ENCODE assay signal across 8 cellular contexts in genomic region chr9:133792721-133793470, GRCh38. TPM values are rescaled to one million over a fixed set of nuclear protein-coding genes. Genes with fewer than 3 reads are reported as not detected.
DNase-seq lines count a peak whose midpoint lies in the region; ATAC-seq and TF ChIP-seq lines count a peak whose summit lies in the region.

No MANE protein-coding gene starts in this region.

- peaks cover 4% of the 10 kb centered on the region for H3K27me3 Mint-ChIP-seq in T-helper 17 cell

- no peak overlapping the region for H3K27ac Mint-ChIP-seq in T-helper 17 cell

- 36% methylated on average over 22 of the region's 22 CpGs for WGBS in hepatocyte (ENCODE audit: low lambda C conversion rate, missing lambda C conversion rate)

- H3K4me3 Mint-ChIP-seq in T-helper 17 cell: no peak overlapping the region

- no peaks in the 10 kb centered on the region for H3K27me3 ChIP-seq in hepatocyte
- no peaks in the 10 kb centered on the region for H3K27me3 ChIP-seq in gastrocnemius medialis

- no peak overlapping the region for H2AFZ ChIP-seq in hepatocyte

- H3K36me3 ChIP-seq in hepatocyte (replicated peaks; ENCODE audit: insufficient read depth, low read depth): no peaks in the 10 kb centered on the region
- H3K36me3 ChIP-seq in gastrocnemius medialis: no peaks in the 10 kb centered on the region

- ATAC-seq in HG03520 (IDR thresholded peaks at IDR 0.05; ENCODE audit: unreplicated experiment) (peak; percentile 52), T-helper 17 cell (peak; percentile 79), gastrocnemius medialis (peak; percentile 79 to 85)

- no peaks in the 10 kb centered on the region for H3K9me3 ChIP-seq in T-helper 17 cell (ENCODE audit: control insufficient read depth, low read length, poor library complexity, severe bottlenecking)
- no peaks in the 10 kb centered on the region for H3K9me3 ChIP-seq in hepatocyte (ENCODE audit: low read depth)
- no peaks in the 10 kb centered on the region for H3K9me3 ChIP-seq in gastrocnemius medialis

- intact Hi-C loops in gastrocnemius medialis (cut with DNase I; ENCODE audit: low total_unique reads): loop anchor here (1.0 kb wide), 2 partner anchors 49 to 201 kb away; no protein-coding TSS in a partner anchor

- no peak overlapping the region for H3K4me2 ChIP-seq in hepatocyte

- H3K4me1 ChIP-seq in hepatocyte (ENCODE audit: insufficient read depth): no peaks in the 10 kb centered on the region
- H3K4me1 ChIP-seq in gastrocnemius medialis: peaks cover 0 to 4% of the 10 kb centered on the region in 2 donors

- H3K36me3 Mint-ChIP-seq in T-helper 17 cell (ENCODE audit: low read depth): no peaks in the 10 kb centered on the region

- no peaks in the 10 kb centered on the region for H3K9me2 ChIP-seq in hepatocyte (replicated peaks; ENCODE audit: insufficient read depth)

- H3K27ac ChIP-seq in hepatocyte (no peak overlapping the region), gastrocnemius medialis (no peak overlapping the region)

- peaks cover 7% of the 10 kb centered on the region for H3K4me1 Mint-ChIP-seq in T-helper 17 cell

- no peak for TF ChIP-seq POLR2A in gastrocnemius medialis (IDR thresholded peaks at IDR 0.05)

- H4K20me1 ChIP-seq in hepatocyte (ENCODE audit: insufficient read depth, poor library complexity, severe bottlenecking): no peaks in the 10 kb centered on the region

- in situ Hi-C loops in GM13976 (cut with MboI; ENCODE audit: low sequenced_read_pairs, unreplicated experiment): no loop called here
- in situ Hi-C loops in gastrocnemius medialis (cut with MboI; ENCODE audit: low sequenced_read_pairs in 4 of 4): loop anchor here (5.0 to 10.0 kb wide), 4 partner anchors 202 to 304 kb away; partner anchors contain the start of gene VAV2 (in 3 of the 4)

- no peak overlapping the region for H3K4me3 ChIP-seq in hepatocyte
- no peak overlapping the region for H3K4me3 ChIP-seq in gastrocnemius medialis

- peak; percentile 94 for TF ChIP-seq CTCF in GM13976 (IDR thresholded peaks at IDR 0.05; ENCODE audit: borderline replicate concordance, control extremely low read depth, extremely low read depth, insufficient read depth, missing control alignments)
- TF ChIP-seq CTCF in hepatocyte (IDR thresholded peaks at IDR 0.05; ENCODE audit: poor library complexity): peak; percentile 93
- peak; percentile 83 to 94 (median 93) for TF ChIP-seq CTCF in gastrocnemius medialis (IDR thresholded peaks at IDR 0.05 in 4 of 5, conservative IDR thresholded peaks at IDR 0.05 in 1 of 5)

- no peaks in the 10 kb centered on the region for H3K79me2 ChIP-seq in hepatocyte

- DNase-seq in AG08395 (ENCODE audit: low spot score) (peak; percentile 91), GM13976 (ENCODE audit: low spot score) (peak; percentile 92), T-helper 17 cell (peak; percentile 20 to 30 (median 24)), astrocyte of the hippocampus (ENCODE audit: low read depth, low spot score) (peak; percentile 88), hepatocyte (ENCODE audit: low spot score) (peak; percentile 78), gastrocnemius medialis (peak; percentile 32 to 51), OCI-M2 (lab: John Stamatoyannopoulos, UW; ENCODE audit: unreplicated experiment) (no peak)

RNA-seq across cellular contexts. Expression of gene SARDH, which starts 54.7 kb away (rescaled TPM):
- total RNA-seq in T-helper 17 cell: 1 to 10 TPM; 2.2 to 6.8 TPM
- 6.7 and 9.8 TPM in 2 replicates for total RNA-seq in hepatocyte
- 7.5 and 8.1 TPM in 2 replicates for polyA plus RNA-seq in hepatocyte
- 1 to 10 TPM in 1 of 4 donors, under 1 TPM in 3; 0.39 to 2.9 (median 0.59) TPM for total RNA-seq in gastrocnemius medialis
